In genomic region chr22:32137731-32138324, GRCh38 we compare ENCODE assay signal across 8 cellular contexts. TPM values are rescaled to one million over a fixed set of nuclear protein-coding genes. Genes with fewer than 3 reads are reported as not detected.
A peak's percentile ranks its signal among the peaks of the same experiment; 100 is the strongest.
DNase-seq lines count a peak whose midpoint lies in the region; ATAC-seq, FAIRE-seq and TF ChIP-seq lines count a peak whose summit lies in the region.
"Not testable (repeated sequence)": the region's sequence is repeated elsewhere in the genome, so short reads cannot be mapped to it uniquely, and the experiment has no call there.

No MANE protein-coding gene starts in this region.

- H3K9me3 ChIP-seq in left lung; subcutaneous abdominal adipose tissue (ENCODE audit: control insufficient read depth in 5 of 5, low read length in 5 of 5): not testable (repeated sequence)

- not testable (repeated sequence) for H3K27me3 Mint-ChIP-seq in activated CD4-positive, alpha-beta memory T cell treated with anti-CD3 and anti-CD28 coated beads for 36 hours

- peaks cover 0 to 12% of the 10 kb centered on the region in 2 donors for H3K4me1 ChIP-seq in left lung
- H3K4me1 ChIP-seq in subcutaneous abdominal adipose tissue (ENCODE audit: control insufficient read depth in 5 of 5, insufficient read depth in 5 of 5, low read length in 5 of 5) = not testable (repeated sequence)

- not testable (repeated sequence) for TF ChIP-seq CTCF in brain microvascular endothelial cell (IDR thresholded peaks at IDR 0.05; ENCODE audit: low read depth, low read length, missing control alignments); left lung (IDR thresholded peaks at IDR 0.05)

- H3K36me3 Mint-ChIP-seq in activated CD4-positive, alpha-beta memory T cell treated with anti-CD3 and anti-CD28 coated beads for 36 hours = not testable (repeated sequence)

- in situ Hi-C loops in brain microvascular endothelial cell (cut with HindIII; ENCODE audit: low pct_ligation_motif_present, low sequenced_read_pairs) = not testable (repeated sequence)

- H3K4me3 ChIP-seq in brain microvascular endothelial cell (ENCODE audit: low read depth, low read length) = not testable (repeated sequence)
- H3K4me3 ChIP-seq in left lung (peak overlapping the region in 1 of 2 donors; percentile 45), subcutaneous abdominal adipose tissue (ENCODE audit: low read depth in 1 of 5, low read length in 5 of 5) (peak overlapping the region; percentile 52 to 72 (median 59))

- not testable (repeated sequence) for H3K9me3 Mint-ChIP-seq in activated CD4-positive, alpha-beta memory T cell treated with anti-CD3 and anti-CD28 coated beads for 36 hours

- POLR2A ChIA-PET in activated CD4-positive, alpha-beta memory T cell treated with anti-CD3 and anti-CD28 coated beads for 36 hours (lab: Charles Lee) = not testable (repeated sequence)

- not testable (repeated sequence) for H3K9ac ChIP-seq in subcutaneous abdominal adipose tissue (ENCODE audit: low read length in 5 of 5)

- peak overlapping the region; percentile 80 for H3K4me3 Mint-ChIP-seq in activated CD4-positive, alpha-beta memory T cell treated with anti-CD3 and anti-CD28 coated beads for 36 hours

- CTCF ChIA-PET in activated CD4-positive, alpha-beta memory T cell treated with anti-CD3 and anti-CD28 coated beads for 36 hours (lab: Charles Lee) = not testable (repeated sequence)

- peak; percentile 78 for FAIRE-seq in RCC 7860 (lab: Jason Lieb, UNC)

- peak overlapping the region; percentile 81 for H3K27ac Mint-ChIP-seq in activated CD4-positive, alpha-beta memory T cell treated with anti-CD3 and anti-CD28 coated beads for 36 hours

- not testable (repeated sequence) for H3K36me3 ChIP-seq in brain microvascular endothelial cell (replicated peaks); left lung; subcutaneous abdominal adipose tissue (ENCODE audit: control insufficient read depth in 5 of 5, insufficient read depth in 5 of 5, low read length in 5 of 5)

- not testable (repeated sequence) for H3K27ac ChIP-seq in brain microvascular endothelial cell; subcutaneous abdominal adipose tissue (ENCODE audit: low read depth, low read length)
- H3K27ac ChIP-seq in left lung = peak overlapping the region in 1 of 2 donors; percentile 81

- H3K4me1 Mint-ChIP-seq in activated CD4-positive, alpha-beta memory T cell treated with anti-CD3 and anti-CD28 coated beads for 36 hours (ENCODE audit: low read depth) = peaks cover 45% of the 10 kb centered on the region

- ATAC-seq in left lung = peak; percentile 51

- intact Hi-C loops in activated CD4-positive, alpha-beta memory T cell treated with anti-CD3 and anti-CD28 coated beads for 36 hours (cut with micrococcal nuclease) = loop anchor here (5.0 kb wide), 1 partner anchor 476 kb away; the partner anchor contains the start of gene PISD
- intact Hi-C loops in left lung (cut with DNase I) = not testable (repeated sequence)

- DNase-seq in DMS153 treated with DMSO at 0.1 percent for 48 hours (lab: John Stamatoyannopoulos, UW; ENCODE audit: unreplicated experiment) (peak; percentile 40), LHCN-M2 (ENCODE audit: low read depth) (peak; percentile 60), RCC 7860 (ENCODE audit: low spot score) (peak; percentile 66), brain microvascular endothelial cell (peak; percentile 3)
- DNase-seq in activated CD4-positive, alpha-beta memory T cell treated with anti-CD3 and anti-CD28 coated beads for 36 hours = peak; percentile 76
- DNase-seq in left lung = not testable (repeated sequence)
- DNase-seq in stimulated activated CD4-positive, alpha-beta T cell treated with anti-CD3 and anti-CD28 coated beads, Interleukin-12 subunit alpha, Interleukin-12 subunit beta, amount 100 ng/mL, for 24 hours (ENCODE audit: low read depth in 2 of 2) = peak; percentile 24 to 43

- H3K27me3 ChIP-seq in brain microvascular endothelial cell (replicated peaks); left lung; subcutaneous abdominal adipose tissue (ENCODE audit: control insufficient read depth in 5 of 5, insufficient read depth in 4 of 5, low read length in 5 of 5): not testable (repeated sequence)

RNA-seq across cellular contexts. Expression of gene C22orf42, which starts 21.3 kb away (rescaled TPM):
- total RNA-seq in LHCN-M2 (2014; rRNA removed) (not detected in 2 replicates), left lung (not detected)
- 0.04 TPM for polyA plus RNA-seq in LHCN-M2 (2012)
- total RNA-seq in activated CD4-positive, alpha-beta memory T cell treated with anti-CD3 and anti-CD28 coated beads for 36 hours = not detected
